ENCODE assay signal across 23 cellular contexts in the genomic region with DNA sequence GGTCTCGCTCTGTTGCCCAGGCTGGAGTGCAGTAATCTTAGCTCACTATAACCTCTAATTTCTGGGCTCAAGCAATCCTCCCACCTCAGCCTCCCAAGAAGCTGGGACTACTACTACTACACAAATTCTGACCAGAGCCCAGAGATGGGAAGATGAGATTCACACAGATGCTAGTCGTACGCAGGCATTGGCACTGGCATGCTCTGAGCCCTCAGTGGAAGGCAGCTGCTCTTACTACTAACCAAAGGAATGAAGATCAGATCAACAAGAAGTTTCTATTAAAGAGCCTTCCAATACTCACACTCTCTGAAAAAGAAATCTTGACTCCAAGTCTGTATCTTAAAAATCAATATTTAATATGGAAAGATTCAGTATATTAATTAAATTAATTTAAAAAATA. TPM values are rescaled to one million over a fixed set of nuclear protein-coding genes. Genes with fewer than 3 reads are reported as not detected.
DNase-seq lines count a peak whose midpoint lies in the region; ATAC-seq, FAIRE-seq and TF ChIP-seq lines count a peak whose summit lies in the region.
"Had no signal": no experiment of that assay in that cellular context is flagged by ENCODE, and none has a peak within 500 bp of the region (broad histone marks: within the 10 kb centered on the region; RNA-seq: fewer than 3 reads in every experiment).

No MANE protein-coding gene starts in this region.

- peaks cover 25% of the 10 kb centered on the region for H3K27me3 Mint-ChIP-seq in nephron progenitor cell (ENCODE audit: low read depth, poor library complexity)
- H3K27me3 Mint-ChIP-seq: CD4-positive, alpha-beta T cell had no signal

- H3K9me3 ChIP-seq in kidney (ENCODE audit: control insufficient read depth in 1 of 2, low read length in 2 of 2) (no peaks in the 10 kb centered on the region), suprapubic skin (no peaks in the 10 kb centered on the region)
- H3K9me3 ChIP-seq: Caco-2 had no signal

- peaks cover 5% of the 10 kb centered on the region for H3K4me1 Mint-ChIP-seq in nephron progenitor cell

- FAIRE-seq in kidney (lab: Jason Lieb, UNC): no peak
- FAIRE-seq: H54 had no signal

- TF ChIP-seq CTCF in kidney (IDR thresholded peaks at IDR 0.05; ENCODE audit: borderline replicate concordance, extremely low read depth, insufficient read depth) (no peak), suprapubic skin (IDR thresholded peaks at IDR 0.05) (no peak), coronary artery (IDR thresholded peaks at IDR 0.05) (no peak), nephron progenitor cell (IDR thresholded peaks at IDR 0.05) (no peak)

- no peaks in the 10 kb centered on the region for H3K9me3 Mint-ChIP-seq in nephron progenitor cell
- H3K9me3 Mint-ChIP-seq: CD4-positive, alpha-beta T cell had no signal

- H3K27ac ChIP-seq in kidney (ENCODE audit: low read depth in 2 of 2, low read length in 2 of 2) (no peak overlapping the region), suprapubic skin (no peak overlapping the region), coronary artery (no peak overlapping the region)
- H3K27ac ChIP-seq: C4-2B, HL-60, KMS-11 had no signal

- no peak overlapping the region for H3K9ac ChIP-seq in kidney (ENCODE audit: low read length in 2 of 2)
- H3K9ac ChIP-seq: KMS-11 had no signal

- no peaks in the 10 kb centered on the region for H3K36me3 ChIP-seq in kidney (ENCODE audit: control insufficient read depth in 1 of 2, insufficient read depth in 2 of 2, low read length in 2 of 2)
- H3K36me3 ChIP-seq in suprapubic skin: no peaks in the 10 kb centered on the region

- no peaks in the 10 kb centered on the region for H3K36me3 Mint-ChIP-seq in nephron progenitor cell (ENCODE audit: low read depth)

- ATAC-seq in left ventricle myocardium superior: no peak

- H3K4me1 ChIP-seq in kidney (ENCODE audit: control insufficient read depth in 1 of 2, insufficient read depth in 1 of 2, low read depth in 1 of 2, low read length in 2 of 2): peaks cover 0 to 4% of the 10 kb centered on the region in 2 donors
- H3K4me1 ChIP-seq in suprapubic skin: no peaks in the 10 kb centered on the region
- H3K4me1 ChIP-seq: Caco-2 had no signal

- peaks cover 12% of the 10 kb centered on the region for H3K27me3 ChIP-seq in suprapubic skin

- H3K4me3 ChIP-seq in kidney (ENCODE audit: low read length in 2 of 2) (no peak overlapping the region), suprapubic skin (no peak overlapping the region), coronary artery (no peak overlapping the region)

- intact Hi-C loops in cardiac septum (cut with DNase I): no loop called here
- intact Hi-C loops in left ventricle myocardium superior (cut with micrococcal nuclease): no loop called here
- intact Hi-C loops in kidney (cut with DNase I): no loop called here

- WGBS in suprapubic skin: 84% methylated on average over 3 of the region's 3 CpGs

- no peak overlapping the region for H3K27ac Mint-ChIP-seq in nephron progenitor cell
- H3K27ac Mint-ChIP-seq: CD4-positive, alpha-beta T cell had no signal

- DNase-seq in cardiac septum (ENCODE audit: low spot score) (peak; percentile 35), left ventricle myocardium superior (no peak), dedifferentiated amniotic fluid mesenchymal stem cell (ENCODE audit: extremely low spot score) (peak; percentile 19), kidney (peak; percentile 6), suprapubic skin (ENCODE audit: low spot score in 2 of 2) (peak; percentile 8 to 16), HUDEP-2 (lab: John Stamatoyannopoulos, UW; ENCODE audit: unreplicated experiment in 76 of 76) (no peak), coronary artery (ENCODE audit: low spot score) (no peak), nephron progenitor cell (no peak)
- DNase-seq: AML-193; CD4-positive, alpha-beta T cell; DMS153; DMS79; GF-D8; HCEC 1CT had no signal

- no peak overlapping the region for H3K4me3 Mint-ChIP-seq in nephron progenitor cell
- H3K4me3 Mint-ChIP-seq: CD4-positive, alpha-beta T cell had no signal

- no peak for TF ChIP-seq POLR2A in suprapubic skin (IDR thresholded peaks at IDR 0.05)

- no peak for TF ChIP-seq EP300 in suprapubic skin (IDR thresholded peaks at IDR 0.05)

RNA-seq across cellular contexts. Expression of a gene that starts 10.7 kb away (rescaled TPM):
- total RNA-seq in cardiac septum (not detected), left ventricle myocardium superior (not detected), kidney (not detected), suprapubic skin (not detected)
- polyA plus RNA-seq in kidney (ENCODE audit: insufficient read depth, low read depth, low replicate concordance): not detected
- total RNA-seq: A172; Caco-2; CD4-positive, alpha-beta T cell; Daoy; HT1080 had no signal
- polyA plus RNA-seq: BJ had no signal

RNA-seq across cellular contexts. Expression of a gene that starts 15.2 kb away (rescaled TPM):
- total RNA-seq in cardiac septum (not detected), left ventricle myocardium superior (not detected), kidney (not detected), suprapubic skin (not detected)
- polyA plus RNA-seq in kidney (ENCODE audit: insufficient read depth, low read depth, low replicate concordance): not detected
- total RNA-seq: A172; Caco-2; CD4-positive, alpha-beta T cell; Daoy; HT1080 had no signal
- polyA plus RNA-seq: BJ had no signal

RNA-seq across cellular contexts. Expression of a gene that starts 32.9 kb away (rescaled TPM):
- total RNA-seq in cardiac septum (1.7 TPM), left ventricle myocardium superior (0.32 TPM), kidney (1.1 TPM), suprapubic skin (1 to 10 TPM in 2 of 4 donors, not detected in 2; 1.3 to 1.4 TPM)
- polyA plus RNA-seq in kidney (ENCODE audit: insufficient read depth, low read depth, low replicate concordance): not detected
- total RNA-seq: A172, Caco-2, HT1080 had no signal
- polyA plus RNA-seq: BJ had no signal

RNA-seq across cellular contexts. Expression of a gene that starts 51.1 kb away (rescaled TPM):
- total RNA-seq in cardiac septum (0.16 TPM), left ventricle myocardium superior (not detected), kidney (0.09 TPM), suprapubic skin (1 to 10 TPM; 1.0 to 3.9 (median 2.3) TPM)
- 4.0 TPM for polyA plus RNA-seq in kidney (ENCODE audit: insufficient read depth, low read depth, low replicate concordance)
- total RNA-seq: CD4-positive, alpha-beta T cell had no signal

Comparison
In these comparisons a context has a peak if more than half of its experiments do, and no peak if none do; other contexts are left out.
1. DNase-seq: peak in cardiac septum (single experiment), dedifferentiated amniotic fluid mesenchymal stem cell (single experiment), kidney (single experiment) and suprapubic skin (2 of 2); none in left ventricle myocardium superior (single experiment), HUDEP-2 (0 of 76), coronary artery (single experiment) and nephron progenitor cell (single experiment).